Comparison of ENCODE assay signal across 36 cellular contexts in the genomic region with DNA sequence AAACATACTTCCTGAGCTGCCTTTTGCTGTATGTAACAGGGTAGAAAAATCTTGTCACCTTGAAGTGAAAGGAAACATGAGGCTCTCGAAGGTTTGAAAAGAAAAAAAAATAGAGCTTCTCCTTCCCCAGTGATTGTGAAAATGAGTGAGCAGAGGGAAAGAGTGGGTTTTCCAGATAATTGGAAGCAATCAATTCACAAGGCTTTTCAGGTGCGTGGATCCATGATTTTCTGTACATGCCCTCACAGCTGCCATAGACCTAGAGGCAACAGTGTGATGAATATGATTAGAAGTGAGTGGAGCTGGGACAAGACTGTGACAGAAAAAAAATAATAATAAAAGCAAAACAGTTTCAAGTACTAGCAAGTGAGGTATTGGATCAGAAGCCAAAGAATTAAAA.
"Had no signal": no experiment of that assay in that cellular context is flagged by ENCODE, and none has a peak within 500 bp of the region (broad histone marks: within the 10 kb centered on the region; RNA-seq: fewer than 3 reads in every experiment).

No MANE protein-coding gene starts in this region.

- H3K4me1 Mint-ChIP-seq: activated CD4-positive, alpha-beta memory T cell treated with anti-CD3 and anti-CD28 coated beads, Interleukin-2, amount 10 ng/mL, durations not matched to agents 7 days and 5 days; activated CD4-positive, alpha-beta T cell treated with anti-CD3 and anti-CD28 coated beads for 36 hours; activated CD4-positive, alpha-beta T cell treated with anti-CD3 and anti-CD28 coated beads, Interleukin-2, amount 10 ng/mL, durations not matched to agents 7 days and 5 days; activated CD8-positive, alpha-beta memory T cell treated with anti-CD3 and anti-CD28 coated beads, Interleukin-2, amount 10 ng/mL, durations not matched to agents 7 days and 5 days; activated naive CD4-positive, alpha-beta T cell treated with anti-CD3 and anti-CD28 coated beads, Interleukin-2, amount 10 ng/mL, durations not matched to agents 7 days and 5 days; activated naive CD4-positive, alpha-beta T cell treated with anti-CD3 and anti-CD28 coated beads, Interleukin-2, amount 50 U/mL, for 24 hours; activated naive CD8-positive, alpha-beta T cell treated with anti-CD3 and anti-CD28 coated beads, Interleukin-2, amount 10 ng/mL, durations not matched to agents 7 days and 5 days; activated naive CD8-positive, alpha-beta T cell treated with anti-CD3 and anti-CD28 coated beads, Interleukin-2, amount 50 U/mL, for 24 hours; WTC11 had no signal

- ATAC-seq: activated CD4-positive, alpha-beta T cell treated with anti-CD3 and anti-CD28 coated beads for 36 hours; activated CD4-positive, CD25-positive, alpha-beta regulatory T cell treated with anti-CD3 and anti-CD28 coated beads, Interleukin-2, amount 50 U/mL, for 24 hours; activated CD8-positive, alpha-beta memory T cell treated with anti-CD3 and anti-CD28 coated beads, Interleukin-2, amount 10 ng/mL, durations not matched to agents 7 days and 5 days; activated CD8-positive, alpha-beta T cell treated with anti-CD3 and anti-CD28 coated beads, Interleukin-2, amount 10 ng/mL, durations not matched to agents 7 days and 5 days; activated naive CD8-positive, alpha-beta T cell treated with anti-CD3 and anti-CD28 coated beads, Interleukin-2, amount 50 U/mL, for 24 hours; WTC11 had no signal

- H3K4me3 ChIP-seq: ascending aorta, breast epithelium had no signal

- H3K27me3 ChIP-seq: ascending aorta, brain microvascular endothelial cell, breast epithelium had no signal

- DNase-seq: activated CD4-positive, alpha-beta memory T cell treated with anti-CD3 and anti-CD28 coated beads, Interleukin-2, amount 10 ng/mL, durations not matched to agents 7 days and 5 days; activated CD4-positive, alpha-beta T cell treated with anti-CD3 and anti-CD28 coated beads for 1 hour; activated CD4-positive, alpha-beta T cell treated with anti-CD3 and anti-CD28 coated beads for 36 hours; activated CD4-positive, alpha-beta T cell treated with anti-CD3 and anti-CD28 coated beads for 48 hours; activated CD4-positive, alpha-beta T cell treated with anti-CD3 and anti-CD28 coated beads, Interleukin-2, amount 10 ng/mL, durations not matched to agents 7 days and 5 days; activated CD4-positive, alpha-beta T cell treated with anti-CD3 and anti-CD28 coated beads, Interleukin-2, amount 50 U/mL, for 48 hours; activated CD4-positive, CD25-positive, alpha-beta regulatory T cell; activated CD8-positive, alpha-beta memory T cell treated with anti-CD3 and anti-CD28 coated beads for 24 hours; activated CD8-positive, alpha-beta memory T cell treated with anti-CD3 and anti-CD28 coated beads, Interleukin-2, amount 10 ng/mL, durations not matched to agents 7 days and 5 days; activated CD8-positive, alpha-beta memory T cell treated with anti-CD3 and anti-CD28 coated beads, Interleukin-2, amount 50 U/mL, for 48 hours; activated CD8-positive, alpha-beta T cell treated with anti-CD3 and anti-CD28 coated beads, Interleukin-2, amount 10 ng/mL, durations not matched to agents 7 days and 5 days; activated effector memory CD4-positive, alpha-beta T cell treated with Interleukin-2 at 50 U/mL for 16 hours; activated gamma-delta T cell; activated naive CD4-positive, alpha-beta T cell treated with anti-CD3 and anti-CD28 coated beads, Interleukin-2, amount 10 ng/mL, durations not matched to agents 7 days and 5 days; activated naive CD4-positive, alpha-beta T cell treated with Interleukin-2 at 50 U/mL for 16 hours; activated naive CD8-positive, alpha-beta T cell treated with anti-CD3 and anti-CD28 coated beads, Interleukin-2, amount 10 ng/mL, durations not matched to agents 7 days and 5 days; activated naive CD8-positive, alpha-beta T cell treated with anti-CD3 and anti-CD28 coated beads, Interleukin-2, amount 50 U/mL, for 24 hours; activated T-cell treated with anti-CD3 and anti-CD28 coated beads, Interleukin-2, amount 50 U/mL, for 24 hours; activated T-cell treated with anti-CD3 and anti-CD28 coated beads, Interleukin-2, amount 50 U/mL, for 48 hours; amygdala; anterior cingulate cortex; brain microvascular endothelial cell; central memory CD4-positive, alpha-beta T cell; T-helper 1 cell; T-helper 2 cell; T-helper 9 cell; WERI-Rb-1 had no signal

- H3K36me3 ChIP-seq: ascending aorta, brain microvascular endothelial cell, breast epithelium, WERI-Rb-1 had no signal

- H3K9me3 ChIP-seq: ascending aorta, breast epithelium had no signal

- H3K27ac Mint-ChIP-seq: activated CD4-positive, alpha-beta memory T cell treated with anti-CD3 and anti-CD28 coated beads, Interleukin-2, amount 10 ng/mL, durations not matched to agents 7 days and 5 days; activated CD4-positive, alpha-beta T cell treated with anti-CD3 and anti-CD28 coated beads for 36 hours; activated CD4-positive, alpha-beta T cell treated with anti-CD3 and anti-CD28 coated beads, Interleukin-2, amount 10 ng/mL, durations not matched to agents 7 days and 5 days; activated CD8-positive, alpha-beta memory T cell treated with anti-CD3 and anti-CD28 coated beads, Interleukin-2, amount 10 ng/mL, durations not matched to agents 7 days and 5 days; activated CD8-positive, alpha-beta T cell treated with anti-CD3 and anti-CD28 coated beads, Interleukin-2, amount 10 ng/mL, durations not matched to agents 7 days and 5 days; activated naive CD4-positive, alpha-beta T cell treated with anti-CD3 and anti-CD28 coated beads, Interleukin-2, amount 10 ng/mL, durations not matched to agents 7 days and 5 days; activated naive CD4-positive, alpha-beta T cell treated with anti-CD3 and anti-CD28 coated beads, Interleukin-2, amount 50 U/mL, for 24 hours; activated naive CD8-positive, alpha-beta T cell; activated naive CD8-positive, alpha-beta T cell treated with anti-CD3 and anti-CD28 coated beads, Interleukin-2, amount 10 ng/mL, durations not matched to agents 7 days and 5 days; activated naive CD8-positive, alpha-beta T cell treated with anti-CD3 and anti-CD28 coated beads, Interleukin-2, amount 50 U/mL, for 24 hours; activated T-cell treated with anti-CD3 and anti-CD28 coated beads, Interleukin-2, amount 50 U/mL, for 24 hours; activated T-helper 2 cell treated with anti-CD3 and anti-CD28 coated beads, Interferon-gamma antibody, Interleukin-2, Interleukin-4, amounts not matched to agents 10 μg/mL and 5 μg/mL and 100 μg/mL, durations not matched to agents 14 hours and 24 hours and 36 hours; T-helper 1 cell treated with Interleukin-12 subunit alpha and Interleukin-12 subunit beta and Interleukin-4 antibody, amounts not matched to agents 30 μg/mL and 1 μg/mL, for 36 hours; T-helper 2 cell treated with Interferon-gamma antibody and Interleukin-4, amounts not matched to agents 5 μg/mL and 100 μg/mL, for 36 hours; WTC11 had no signal

- H3K27me3 Mint-ChIP-seq: activated CD4-positive, alpha-beta memory T cell treated with anti-CD3 and anti-CD28 coated beads, Interleukin-2, amount 10 ng/mL, durations not matched to agents 7 days and 5 days; activated CD4-positive, alpha-beta T cell treated with anti-CD3 and anti-CD28 coated beads for 36 hours; activated CD4-positive, alpha-beta T cell treated with anti-CD3 and anti-CD28 coated beads, Interleukin-2, amount 10 ng/mL, durations not matched to agents 7 days and 5 days; activated CD8-positive, alpha-beta memory T cell treated with anti-CD3 and anti-CD28 coated beads, Interleukin-2, amount 10 ng/mL, durations not matched to agents 7 days and 5 days; activated naive CD4-positive, alpha-beta T cell treated with anti-CD3 and anti-CD28 coated beads, Interleukin-2, amount 10 ng/mL, durations not matched to agents 7 days and 5 days; activated naive CD4-positive, alpha-beta T cell treated with anti-CD3 and anti-CD28 coated beads, Interleukin-2, amount 50 U/mL, for 24 hours; activated naive CD8-positive, alpha-beta T cell; activated naive CD8-positive, alpha-beta T cell treated with anti-CD3 and anti-CD28 coated beads, Interleukin-2, amount 10 ng/mL, durations not matched to agents 7 days and 5 days; activated naive CD8-positive, alpha-beta T cell treated with anti-CD3 and anti-CD28 coated beads, Interleukin-2, amount 50 U/mL, for 24 hours; activated T-cell treated with anti-CD3 and anti-CD28 coated beads, Interleukin-2, amount 50 U/mL, for 24 hours had no signal

- H3K27ac ChIP-seq: ascending aorta, brain microvascular endothelial cell, breast epithelium, WERI-Rb-1 had no signal

- H3K4me3 Mint-ChIP-seq: activated CD4-positive, alpha-beta memory T cell treated with anti-CD3 and anti-CD28 coated beads, Interleukin-2, amount 10 ng/mL, durations not matched to agents 7 days and 5 days; activated CD4-positive, alpha-beta T cell treated with anti-CD3 and anti-CD28 coated beads for 36 hours; activated CD4-positive, alpha-beta T cell treated with anti-CD3 and anti-CD28 coated beads, Interleukin-2, amount 10 ng/mL, durations not matched to agents 7 days and 5 days; activated CD8-positive, alpha-beta memory T cell treated with anti-CD3 and anti-CD28 coated beads, Interleukin-2, amount 10 ng/mL, durations not matched to agents 7 days and 5 days; activated CD8-positive, alpha-beta T cell treated with anti-CD3 and anti-CD28 coated beads, Interleukin-2, amount 10 ng/mL, durations not matched to agents 7 days and 5 days; activated naive CD4-positive, alpha-beta T cell treated with anti-CD3 and anti-CD28 coated beads, Interleukin-2, amount 10 ng/mL, durations not matched to agents 7 days and 5 days; activated naive CD4-positive, alpha-beta T cell treated with anti-CD3 and anti-CD28 coated beads, Interleukin-2, amount 50 U/mL, for 24 hours; activated naive CD8-positive, alpha-beta T cell; activated naive CD8-positive, alpha-beta T cell treated with anti-CD3 and anti-CD28 coated beads, Interleukin-2, amount 10 ng/mL, durations not matched to agents 7 days and 5 days; activated naive CD8-positive, alpha-beta T cell treated with anti-CD3 and anti-CD28 coated beads, Interleukin-2, amount 50 U/mL, for 24 hours; activated T-cell treated with anti-CD3 and anti-CD28 coated beads, Interleukin-2, amount 50 U/mL, for 24 hours; T-helper 1 cell treated with Interleukin-12 subunit alpha and Interleukin-12 subunit beta and Interleukin-4 antibody, amounts not matched to agents 30 μg/mL and 1 μg/mL, for 36 hours; T-helper 2 cell treated with Interferon-gamma antibody and Interleukin-4, amounts not matched to agents 5 μg/mL and 100 μg/mL, for 36 hours; WTC11 had no signal
